30 cellular contexts compared by ENCODE assay signal in the genomic region with DNA sequence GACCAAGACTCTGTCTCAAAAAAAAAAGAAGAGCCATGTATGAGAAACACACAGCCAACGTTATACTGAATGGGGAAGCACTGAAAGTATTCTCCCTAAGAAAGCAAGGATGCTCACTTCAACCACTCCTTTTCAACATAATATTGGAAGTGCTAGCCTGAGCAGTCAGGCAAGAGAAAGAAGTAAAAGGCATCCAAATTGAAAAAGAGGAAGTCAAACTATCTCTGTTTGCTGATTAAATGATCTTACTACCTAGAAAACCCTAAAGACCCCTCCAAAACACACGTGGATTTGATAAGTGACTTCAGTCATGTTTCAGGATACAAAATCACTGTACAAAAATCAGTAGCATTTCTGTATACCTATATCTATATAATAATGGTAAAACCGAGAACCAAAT.
"Had no signal": no experiment of that assay in that cellular context is flagged by ENCODE, and none has a peak within 500 bp of the region (broad histone marks: within the 10 kb centered on the region; RNA-seq: fewer than 3 reads in every experiment).

No MANE protein-coding gene starts in this region.

- H3K9me3 ChIP-seq: neutrophil, psoas muscle, spleen, suprapubic skin, testis, tibial artery, transverse colon, upper lobe of left lung, vagina had no signal

- H3K9ac ChIP-seq: parathyroid adenoma had no signal

- FAIRE-seq: urothelium cell line had no signal

- H3K27ac ChIP-seq: neutrophil, parathyroid adenoma, psoas muscle, skin epidermis, spleen, suprapubic skin, testis, tibial artery, transverse colon, upper lobe of left lung, vagina had no signal

- H3K79me2 ChIP-seq: parathyroid adenoma had no signal

- DNase-seq: naive thymus-derived CD4-positive, alpha-beta T cell; nephron progenitor cell; nucleus accumbens; posterior cingulate gyrus; psoas muscle; right cardiac atrium; spleen; stimulated activated CD4-positive, alpha-beta T cell treated with anti-CD3 and anti-CD28 coated beads, Interleukin-12 subunit alpha, Interleukin-12 subunit beta, amount 100 ng/mL, for 4 hours; stimulated activated CD4-positive, alpha-beta T cell treated with anti-CD3 and anti-CD28 coated beads, Interleukin-1b, Interleukin-23, amount 100 ng/mL, for 48 hours; stimulated activated CD4-positive, alpha-beta T cell treated with anti-CD3 and anti-CD28 coated beads, Interleukin-4, amount 100 ng/mL, for 1 hour; stimulated activated CD4-positive, alpha-beta T cell treated with anti-CD3 and anti-CD28 coated beads, Interleukin-4, amount 100 ng/mL, for 4 hours; stimulated activated CD8-positive, alpha-beta memory T cell treated with anti-CD3 and anti-CD28 coated beads, Interleukin-4, amount 100 ng/mL, for 48 hours; stimulated activated naive CD4-positive, alpha-beta T cell; stimulated activated naive CD8-positive, alpha-beta T cell treated with anti-CD3 and anti-CD28 coated beads, Interleukin-15, amount 100 ng/mL, for 72 hours; stimulated activated naive CD8-positive, alpha-beta T cell treated with anti-CD3 and anti-CD28 coated beads, Interleukin-15, Interleukin-2, amounts not matched to agents 100 U/mL and 50 U/mL, for 24 hours; substantia nigra; testis; tibial artery; transverse colon; upper lobe of left lung had no signal

- H3K4me1 ChIP-seq: parathyroid adenoma, psoas muscle, suprapubic skin, testis, tibial artery, transverse colon, upper lobe of left lung, vagina had no signal

- H3K4me3 ChIP-seq: psoas muscle, skin epidermis, smooth muscle cell, spleen, suprapubic skin, testis, tibial artery, transverse colon, upper lobe of left lung, vagina had no signal

- H3K4me2 ChIP-seq: smooth muscle cell had no signal

- ATAC-seq: naive thymus-derived CD4-positive, alpha-beta T cell; natural killer cell treated with Interleukin-12 subunit alpha and Interleukin-12 subunit beta and Interleukin-15 and Interleukin-18, amount 100 ng/mL, for 72 hours; psoas muscle; right cardiac atrium; sciatic nerve; stimulated activated memory B cell treated with anti-CD40 and anti-IgM and Interleukin-4, amounts not matched to agents 10 μg/mL and 1 μg/mL and 100 μg/mL, for 72 hours; stimulated activated naive CD8-positive, alpha-beta T cell treated with anti-CD3 and anti-CD28 coated beads, Interleukin-15, amount 100 ng/mL, for 72 hours; stimulated activated naive CD8-positive, alpha-beta T cell treated with anti-CD3 and anti-CD28 coated beads, Interleukin-15, Interleukin-2, amounts not matched to agents 100 U/mL and 50 U/mL, for 24 hours had no signal

- H3K27me3 ChIP-seq: neutrophil, spleen, suprapubic skin, testis, tibial artery, transverse colon, upper lobe of left lung, vagina had no signal

- H2AFZ ChIP-seq: parathyroid adenoma had no signal
